In genomic region chr15:81323944-81324881, GRCh38 we compare ENCODE assay signal across 8 cellular contexts. TPM values are rescaled to one million over a fixed set of nuclear protein-coding genes. Genes with fewer than 3 reads are reported as not detected.
A peak's percentile ranks its signal among the peaks of the same experiment; 100 is the strongest.
DNase-seq lines count a peak whose midpoint lies in the region; ATAC-seq and TF ChIP-seq lines count a peak whose summit lies in the region.

A gene with protein sequence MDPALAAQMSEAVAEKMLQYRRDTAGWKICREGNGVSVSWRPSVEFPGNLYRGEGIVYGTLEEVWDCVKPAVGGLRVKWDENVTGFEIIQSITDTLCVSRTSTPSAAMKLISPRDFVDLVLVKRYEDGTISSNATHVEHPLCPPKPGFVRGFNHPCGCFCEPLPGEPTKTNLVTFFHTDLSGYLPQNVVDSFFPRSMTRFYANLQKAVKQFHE (minus strand): TSS chr15:81324141. CDS start chr15:81324099, 42 bp downstream.

- CTCF ChIA-PET in activated CD4-positive, alpha-beta T cell treated with anti-CD3 and anti-CD28 coated beads, Interleukin-2, amount 10 ng/mL, durations not matched to agents 7 days and 5 days (lab: Charles Lee): interaction anchor here (0.8 to 2.1 kb wide), 9 partner anchors 10 to 58 kb away, joined by 3 to 9 read pairs (median 4); no protein-coding TSS in a partner anchor

- H3K4me2 ChIP-seq in BLaER1: peak within 1 kb of the TSS; percentile 93

- TF ChIP-seq CTCF in left lung (IDR thresholded peaks at IDR 0.05): no peak

- H3K9me3 ChIP-seq in BLaER1 (no peaks in the 10 kb centered on the region), left lung (no peaks in the 10 kb centered on the region)

- H4K20me1 ChIP-seq in BLaER1: no peaks in the 10 kb centered on the region

- H3K4me1 ChIP-seq in BLaER1: peaks cover 23% of the 10 kb centered on the region
- peaks cover 10 to 33% of the 10 kb centered on the region in 2 donors for H3K4me1 ChIP-seq in left lung

- H3K9me3 Mint-ChIP-seq in activated CD4-positive, alpha-beta T cell treated with anti-CD3 and anti-CD28 coated beads, Interleukin-2, amount 10 ng/mL, durations not matched to agents 7 days and 5 days: no peaks in the 10 kb centered on the region
- no peaks in the 10 kb centered on the region for H3K9me3 Mint-ChIP-seq in dendritic cell treated with granulocyte-macrophage colony-stimulating factor and Interleukin-4, amounts not matched to agents 40 ng/mL and 50 ng/mL, for 4 days

- H3K9ac ChIP-seq in BLaER1: peak within 1 kb of the TSS; percentile 75

- peaks cover 4% of the 10 kb centered on the region for H3K36me3 Mint-ChIP-seq in activated CD4-positive, alpha-beta T cell treated with anti-CD3 and anti-CD28 coated beads, Interleukin-2, amount 10 ng/mL, durations not matched to agents 7 days and 5 days (ENCODE audit: low read depth)
- H3K36me3 Mint-ChIP-seq in dendritic cell treated with granulocyte-macrophage colony-stimulating factor and Interleukin-4, amounts not matched to agents 40 ng/mL and 50 ng/mL, for 4 days (ENCODE audit: low read depth): peaks cover 29% of the 10 kb centered on the region

- H3K36me3 ChIP-seq in BLaER1: peaks cover 14% of the 10 kb centered on the region
- peaks cover 0 to 5% of the 10 kb centered on the region in 2 donors for H3K36me3 ChIP-seq in left lung

- H3K4me1 Mint-ChIP-seq in activated CD4-positive, alpha-beta T cell treated with anti-CD3 and anti-CD28 coated beads, Interleukin-2, amount 10 ng/mL, durations not matched to agents 7 days and 5 days: peaks cover 29% of the 10 kb centered on the region
- peaks cover 32% of the 10 kb centered on the region for H3K4me1 Mint-ChIP-seq in dendritic cell treated with granulocyte-macrophage colony-stimulating factor and Interleukin-4, amounts not matched to agents 40 ng/mL and 50 ng/mL, for 4 days (ENCODE audit: low read depth)

- H3K4me3 ChIP-seq in BLaER1 (peak within 1 kb of the TSS; percentile 72), left lung (peak within 1 kb of the TSS; percentile 72 to 84)

- peak within 1 kb of the TSS; percentile 89 for H3K4me3 Mint-ChIP-seq in activated CD4-positive, alpha-beta T cell treated with anti-CD3 and anti-CD28 coated beads, Interleukin-2, amount 10 ng/mL, durations not matched to agents 7 days and 5 days
- peak within 1 kb of the TSS; percentile 84 for H3K4me3 Mint-ChIP-seq in dendritic cell treated with granulocyte-macrophage colony-stimulating factor and Interleukin-4, amounts not matched to agents 40 ng/mL and 50 ng/mL, for 4 days

- DNase-seq in NCI-H526 (lab: John Stamatoyannopoulos, UW) (peak; percentile 92 to 99), left lung (peak; percentile 100)
- peak; percentile 98 for DNase-seq in activated CD4-positive, alpha-beta T cell treated with anti-CD3 and anti-CD28 coated beads, Interleukin-2, amount 10 ng/mL, durations not matched to agents 7 days and 5 days
- peak; percentile 93 for DNase-seq in stimulated activated CD4-positive, alpha-beta T cell treated with anti-CD3 and anti-CD28 coated beads, Interleukin-2, amount 100 ng/mL, for 4 hours (ENCODE audit: low read depth)

- POLR2A ChIA-PET in activated CD4-positive, alpha-beta T cell treated with anti-CD3 and anti-CD28 coated beads, Interleukin-2, amount 10 ng/mL, durations not matched to agents 7 days and 5 days (lab: Charles Lee): interaction anchor here (0.7 to 1.0 kb wide), 3 partner anchors 13 to 29 kb away, joined by 3 read pairs; no protein-coding TSS in a partner anchor

- H3K27me3 ChIP-seq in BLaER1 (no peaks in the 10 kb centered on the region), left lung (no peaks in the 10 kb centered on the region)

- peak; percentile 98 for ATAC-seq in GM19328 (IDR thresholded peaks at IDR 0.05; ENCODE audit: unreplicated experiment)
- peak; percentile 95 for ATAC-seq in HG03469 (IDR thresholded peaks at IDR 0.05; ENCODE audit: unreplicated experiment)
- peak; percentile 100 for ATAC-seq in left lung

- intact Hi-C loops in dendritic cell treated with granulocyte-macrophage colony-stimulating factor and Interleukin-4, amounts not matched to agents 40 ng/mL and 50 ng/mL, for 4 days (cut with micrococcal nuclease): loop anchor here (2.0 to 5.0 kb wide), 2 partner anchors 23 to 37 kb away; no protein-coding TSS in a partner anchor
- intact Hi-C loops in left lung (cut with DNase I): no loop called here

- H3K27ac ChIP-seq in BLaER1 (0 out of 2 replicates have a peak within 1 kb of the TSS, but pooled peaks have one; percentile 24), left lung (peak within 1 kb of the TSS; percentile 52 to 68)

- peak within 1 kb of the TSS; percentile 87 for H3K27ac Mint-ChIP-seq in activated CD4-positive, alpha-beta T cell treated with anti-CD3 and anti-CD28 coated beads, Interleukin-2, amount 10 ng/mL, durations not matched to agents 7 days and 5 days
- H3K27ac Mint-ChIP-seq in dendritic cell treated with granulocyte-macrophage colony-stimulating factor and Interleukin-4, amounts not matched to agents 40 ng/mL and 50 ng/mL, for 4 days: peak within 1 kb of the TSS; percentile 80

- H3K27me3 Mint-ChIP-seq in activated CD4-positive, alpha-beta T cell treated with anti-CD3 and anti-CD28 coated beads, Interleukin-2, amount 10 ng/mL, durations not matched to agents 7 days and 5 days: no peaks in the 10 kb centered on the region
- peaks cover 6% of the 10 kb centered on the region for H3K27me3 Mint-ChIP-seq in dendritic cell treated with granulocyte-macrophage colony-stimulating factor and Interleukin-4, amounts not matched to agents 40 ng/mL and 50 ng/mL, for 4 days

RNA-seq across cellular contexts. Expression of the gene that starts here (rescaled TPM):
- total RNA-seq in activated CD4-positive, alpha-beta T cell treated with anti-CD3 and anti-CD28 coated beads, Interleukin-2, amount 10 ng/mL, durations not matched to agents 7 days and 5 days: 1 to 10 TPM; 5.4 to 5.7 TPM
- 1 to 10 TPM; 5.2 to 6.0 TPM for total RNA-seq in left lung

Comparison
In these comparisons a context has a peak if more than half of its experiments do, and no peak if none do; other contexts are left out.
1. Peak in every context shown above with its lines: DNase-seq, ATAC-seq, H3K4me3 ChIP-seq and H3K27ac ChIP-seq.